In genomic region chr7:56105508-56105907, GRCh38 we compare ENCODE assay signal across 8 cellular contexts.
DNase-seq lines count a peak whose midpoint lies in the region; ATAC-seq and TF ChIP-seq lines count a peak whose summit lies in the region.

No MANE protein-coding gene starts in this region.

- peak overlapping the region; percentile 98 for H3K4me3 ChIP-seq in HUES6 (ENCODE audit: low read depth, low read length)

- DNase-seq in NCI-H2029 (lab: John Stamatoyannopoulos, UW): peak; percentile 37
- no peak for DNase-seq in NCI-H2029 treated with DMSO at 0.1 percent for 48 hours (lab: John Stamatoyannopoulos, UW)
- DNase-seq in T-helper 22 cell (ENCODE audit: low read depth): peak; percentile 6
- DNase-seq in epithelial cell of prostate (ENCODE audit: low read depth, low spot score): peak; percentile 57
- no peak for DNase-seq in GM13977 (ENCODE audit: low spot score)

- H3K27ac ChIP-seq in HUES6 (ENCODE audit: low read depth, low read length) (peak overlapping the region; percentile 84; the same call in 1 of the 2 replicates), epithelial cell of prostate (peak overlapping the region; percentile 89)

- ATAC-seq in HG03135 (IDR thresholded peaks at IDR 0.05; ENCODE audit: unreplicated experiment): no peak

- H3K36me3 ChIP-seq in HUES6 (ENCODE audit: control insufficient read depth, insufficient read depth, low read length): peaks cover 34% of the 10 kb centered on the region

- peaks cover 26% of the 10 kb centered on the region for H3K36me3 Mint-ChIP-seq in nephron (ENCODE audit: low read depth)

- H3K4me3 Mint-ChIP-seq in nephron: peak overlapping the region; percentile 97 to 99 (median 97)

- in situ Hi-C loops in GM13977 (cut with MboI; ENCODE audit: low pct_unique_long_range_greater_than_20kb, low sequenced_read_pairs, unreplicated experiment): no loop called here

- TF ChIP-seq CTCF in nephron (IDR thresholded peaks at IDR 0.05; ENCODE audit: unreplicated experiment in 3 of 3) (no peak), GM13977 (IDR thresholded peaks at IDR 0.05; ENCODE audit: extremely low read depth, insufficient read depth, missing control alignments) (no peak)

- no peaks in the 10 kb centered on the region for H3K27me3 Mint-ChIP-seq in nephron (ENCODE audit: low read depth)

- peak overlapping the region; percentile 95 for H3K9ac ChIP-seq in HUES6 (ENCODE audit: low read length)

- peaks cover 11% of the 10 kb centered on the region for H3K9me3 Mint-ChIP-seq in nephron

- H3K4me1 Mint-ChIP-seq in nephron: peaks cover 14% of the 10 kb centered on the region

- H3K4me1 ChIP-seq in HUES6 (ENCODE audit: control insufficient read depth, insufficient read depth, low read length): no peaks in the 10 kb centered on the region

- no peaks in the 10 kb centered on the region for H3K27me3 ChIP-seq in HUES6 (ENCODE audit: control insufficient read depth, insufficient read depth, low read length)

- H3K9me3 ChIP-seq in HUES6 (ENCODE audit: control insufficient read depth, insufficient read depth, low read depth, low read length): peaks cover 6% of the 10 kb centered on the region; the same call in 1 of the 2 replicates

- peak overlapping the region; percentile 92 to 99 (median 97) for H3K27ac Mint-ChIP-seq in nephron

Comparison
In these comparisons a context has a peak if more than half of its experiments do, and no peak if none do; other contexts are left out.
1. DNase-seq: peak in NCI-H2029 (single experiment), T-helper 22 cell (single experiment) and epithelial cell of prostate (single experiment); none in NCI-H2029 treated with DMSO at 0.1 percent for 48 hours (single experiment) and GM13977 (single experiment).